In the genomic region with DNA sequence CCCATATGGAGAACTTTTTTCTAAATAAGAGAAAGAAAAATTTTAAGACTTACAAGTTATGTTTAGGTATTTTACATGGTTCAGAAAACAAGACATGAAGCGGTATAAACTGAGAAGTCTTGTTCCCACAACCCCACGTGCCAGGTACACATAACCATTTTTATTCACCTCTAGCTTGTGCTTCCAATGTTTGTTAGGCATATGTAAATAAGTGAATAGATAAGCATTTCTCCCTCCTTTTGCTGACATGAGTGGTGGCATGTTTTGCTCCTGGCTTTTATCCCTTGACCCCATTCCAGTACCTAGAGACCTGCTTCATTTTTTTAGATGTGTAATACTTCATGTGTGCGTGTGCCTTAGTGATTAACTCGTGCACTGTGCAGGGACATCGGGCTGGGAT, we compare ENCODE assay signal across 15 cellular contexts.
DNase-seq lines count a peak whose midpoint lies in the region; TF ChIP-seq lines count a peak whose summit lies in the region.
"Had no signal": no experiment of that assay in that cellular context is flagged by ENCODE, and none has a peak within 500 bp of the region (broad histone marks: within the 10 kb centered on the region; RNA-seq: fewer than 3 reads in every experiment).

No MANE protein-coding gene starts in this region.

- H3K36me3 Mint-ChIP-seq in brain, result peaks cover 66% of the 10 kb centered on the region
- peaks cover 49% of the 10 kb centered on the region for H3K36me3 Mint-ChIP-seq in nephron (ENCODE audit: low read depth)
- H3K36me3 Mint-ChIP-seq: CD8-positive, alpha-beta T cell had no signal

- peaks cover 0 to 2% (median 0%) of the 10 kb centered on the region in 5 experiments for H3K9me3 Mint-ChIP-seq in brain
- H3K9me3 Mint-ChIP-seq in nephron, result no peaks in the 10 kb centered on the region
- H3K9me3 Mint-ChIP-seq: CD8-positive, alpha-beta T cell; GM23338 had no signal

- H3K27me3 ChIP-seq in SJCRH30 (no peaks in the 10 kb centered on the region), smooth muscle cell (ENCODE audit: low read depth) (no peaks in the 10 kb centered on the region)

- H3K27ac Mint-ChIP-seq in brain (peak overlapping the region; percentile 57 to 94 (median 85)), nephron (peak overlapping the region; percentile 66 to 92 (median 89))
- H3K27ac Mint-ChIP-seq: CD8-positive, alpha-beta T cell had no signal

- peak overlapping the region; percentile 95 for H3K27ac ChIP-seq in SJCRH30
- peak overlapping the region; percentile 67 for H3K27ac ChIP-seq in smooth muscle cell (ENCODE audit: low read depth)

- no peak overlapping the region for H3K4me2 ChIP-seq in smooth muscle cell
- H3K4me2 ChIP-seq: GM23338 had no signal

- H3K4me1 ChIP-seq in SJCRH30, result peaks cover 42% of the 10 kb centered on the region
- H3K4me1 ChIP-seq in smooth muscle cell (ENCODE audit: low read depth), result peaks cover 47% of the 10 kb centered on the region

- H3K4me1 Mint-ChIP-seq in brain (peaks cover 84% of the 10 kb centered on the region), nephron (peaks cover 85% of the 10 kb centered on the region)

- peaks cover 29% of the 10 kb centered on the region for H3K79me2 ChIP-seq in smooth muscle cell (ENCODE audit: low read depth)

- H3K4me3 ChIP-seq in SJCRH30, result no peak overlapping the region
- H3K4me3 ChIP-seq in smooth muscle cell, result no peak overlapping the region
- H3K4me3 ChIP-seq: GM23338 had no signal

- no peak overlapping the region for H3K9ac ChIP-seq in smooth muscle cell (ENCODE audit: low read depth)

- peaks cover 68% of the 10 kb centered on the region for H4K20me1 ChIP-seq in smooth muscle cell (ENCODE audit: low read depth)

- 92% methylated on average over 5 of the region's 5 CpGs for WGBS in smooth muscle cell (ENCODE audit: low lambda C conversion rate)

- H3K27me3 Mint-ChIP-seq in brain (no peaks in the 10 kb centered on the region), nephron (ENCODE audit: low read depth) (no peaks in the 10 kb centered on the region)

- DNase-seq in SJCRH30 (no peak), smooth muscle cell (lab: John Stamatoyannopoulos, UW; ENCODE audit: unreplicated experiment) (no peak), COLO668 (lab: John Stamatoyannopoulos, UW; ENCODE audit: unreplicated experiment) (no peak), DMS79 treated with DMSO at 0.1 percent for 48 hours (lab: John Stamatoyannopoulos, UW) (no peak), NCI-H2107 (lab: John Stamatoyannopoulos, UW) (no peak)
- DNase-seq: CD8-positive, alpha-beta T cell; GF-D8; KG1; NCI-H1092 treated with DMSO at 0.1 percent for 48 hours; NCI-H1694; NCI-H446 treated with DMSO at 0.1 percent for 48 hours; NCI-H82 had no signal

- peaks cover 18% of the 10 kb centered on the region for H3F3A ChIP-seq in smooth muscle cell (ENCODE audit: low read depth)

- H3K9me3 ChIP-seq in SJCRH30 (replicated peaks) (no peaks in the 10 kb centered on the region), smooth muscle cell (replicated peaks; ENCODE audit: low read depth) (no peaks in the 10 kb centered on the region)

- H3K4me3 Mint-ChIP-seq in brain, result peak overlapping the region in 2 of 5 experiments; percentile 14 to 20
- H3K4me3 Mint-ChIP-seq in nephron, result no peak overlapping the region
- H3K4me3 Mint-ChIP-seq: CD8-positive, alpha-beta T cell; GM23338 had no signal

- TF ChIP-seq CTCF in brain (conservative IDR thresholded peaks at IDR 0.05) (no peak), nephron (IDR thresholded peaks at IDR 0.05; ENCODE audit: unreplicated experiment in 3 of 3) (no peak), smooth muscle cell (IDR thresholded peaks at IDR 0.05; ENCODE audit: borderline replicate concordance, insufficient read depth, poor library complexity, severe bottlenecking) (no peak)

- no peak overlapping the region for H2AFZ ChIP-seq in smooth muscle cell (ENCODE audit: low read depth)
- H2AFZ ChIP-seq: GM23338 had no signal

- no peaks in the 10 kb centered on the region for H3K36me3 ChIP-seq in SJCRH30
- peaks cover 4% of the 10 kb centered on the region for H3K36me3 ChIP-seq in smooth muscle cell (ENCODE audit: low read depth)
